In genomic region chr4:87011340-87012034, GRCh38 we compare ENCODE assay signal across 8 cellular contexts.
A peak's percentile ranks its signal among the peaks of the same experiment; 100 is the strongest.
DNase-seq lines count a peak whose midpoint lies in the region; ATAC-seq and TF ChIP-seq lines count a peak whose summit lies in the region.

No MANE protein-coding gene starts in this region.

- 34 to 35% methylated on average over 5 of the region's 5 CpGs for WGBS in transverse colon (ENCODE audit: low coverage in 1 of 2), 2 donors

- in situ Hi-C loops in transverse colon (cut with MboI; ENCODE audit: low pct_ligation_motif_present in 1 of 4, low pct_unique_long_range_greater_than_20kb in 1 of 4, low sequenced_read_pairs in 3 of 4) = no loop called here

- no peak for TF ChIP-seq POLR2A in transverse colon (IDR thresholded peaks at IDR 0.05)

- CTCF ChIA-PET in activated CD4-positive, alpha-beta T cell treated with anti-CD3 and anti-CD28 coated beads, Interleukin-2, amount 10 ng/mL, durations not matched to agents 7 days and 5 days (lab: Charles Lee) = interaction anchor here (0.7 to 2.5 kb wide), 2 partner anchors 89 to 365 kb away, joined by 3 to 7 read pairs; no protein-coding TSS in a partner anchor

- peaks cover 8% of the 10 kb centered on the region for H3K36me3 Mint-ChIP-seq in activated CD4-positive, alpha-beta T cell treated with anti-CD3 and anti-CD28 coated beads, Interleukin-2, amount 10 ng/mL, durations not matched to agents 7 days and 5 days (ENCODE audit: low read depth)

- no peaks in the 10 kb centered on the region for H3K9me3 Mint-ChIP-seq in activated CD4-positive, alpha-beta T cell treated with anti-CD3 and anti-CD28 coated beads, Interleukin-2, amount 10 ng/mL, durations not matched to agents 7 days and 5 days

- no peak overlapping the region for H3K4me3 ChIP-seq in transverse colon

- H3K27me3 ChIP-seq in transverse colon = no peaks in the 10 kb centered on the region

- peaks cover 77% of the 10 kb centered on the region for H3K4me1 Mint-ChIP-seq in activated CD4-positive, alpha-beta T cell treated with anti-CD3 and anti-CD28 coated beads, Interleukin-2, amount 10 ng/mL, durations not matched to agents 7 days and 5 days

- DNase-seq in activated CD4-positive, alpha-beta T cell treated with anti-CD3 and anti-CD28 coated beads, Interleukin-2, amount 10 ng/mL, durations not matched to agents 7 days and 5 days = no peak
- DNase-seq in activated CD4-positive, alpha-beta T cell treated with anti-CD3 and anti-CD28 coated beads, Interleukin-2, amount 50 U/mL, for 1 hour = no peak
- DNase-seq in iPS DF 19.7 (ENCODE audit: low read depth, low spot score) (peak; percentile 68), transverse colon (no peak)

- no peaks in the 10 kb centered on the region for H3K36me3 ChIP-seq in transverse colon

- no peak overlapping the region for H3K4me3 Mint-ChIP-seq in activated CD4-positive, alpha-beta T cell treated with anti-CD3 and anti-CD28 coated beads, Interleukin-2, amount 10 ng/mL, durations not matched to agents 7 days and 5 days

- POLR2A ChIA-PET in activated CD4-positive, alpha-beta T cell treated with anti-CD3 and anti-CD28 coated beads, Interleukin-2, amount 10 ng/mL, durations not matched to agents 7 days and 5 days (lab: Charles Lee) = no interaction called here

- H3K4me1 ChIP-seq in transverse colon = peaks cover 28 to 84% (median 77%) of the 10 kb centered on the region in 4 donors

- intact Hi-C loops in transverse colon (cut with DNase I; ENCODE audit: low total_unique reads) = no loop called here

- H3K27ac ChIP-seq in VCaP (peak overlapping the region; percentile 99), transverse colon (peak overlapping the region; percentile 94 to 98 (median 97))

- H3K9me3 ChIP-seq in transverse colon = no peaks in the 10 kb centered on the region

- TF ChIP-seq EP300 in transverse colon (IDR thresholded peaks at IDR 0.05; ENCODE audit: low read depth) = no peak

- TF ChIP-seq CTCF in VCaP (conservative IDR thresholded peaks at IDR 0.05) (no peak), transverse colon (IDR thresholded peaks at IDR 0.05) (no peak)

- no peak for ATAC-seq in HG03045 (IDR thresholded peaks at IDR 0.05; ENCODE audit: unreplicated experiment)
- no peak for ATAC-seq in GM19455 (IDR thresholded peaks at IDR 0.05; ENCODE audit: unreplicated experiment)
- ATAC-seq in HG03159 (IDR thresholded peaks at IDR 0.05; ENCODE audit: unreplicated experiment) = no peak

- H3K27me3 Mint-ChIP-seq in activated CD4-positive, alpha-beta T cell treated with anti-CD3 and anti-CD28 coated beads, Interleukin-2, amount 10 ng/mL, durations not matched to agents 7 days and 5 days = no peaks in the 10 kb centered on the region

- peak overlapping the region; percentile 6 for H3K27ac Mint-ChIP-seq in activated CD4-positive, alpha-beta T cell treated with anti-CD3 and anti-CD28 coated beads, Interleukin-2, amount 10 ng/mL, durations not matched to agents 7 days and 5 days
